ENCODE assay signal across 15 cellular contexts in the genomic region with DNA sequence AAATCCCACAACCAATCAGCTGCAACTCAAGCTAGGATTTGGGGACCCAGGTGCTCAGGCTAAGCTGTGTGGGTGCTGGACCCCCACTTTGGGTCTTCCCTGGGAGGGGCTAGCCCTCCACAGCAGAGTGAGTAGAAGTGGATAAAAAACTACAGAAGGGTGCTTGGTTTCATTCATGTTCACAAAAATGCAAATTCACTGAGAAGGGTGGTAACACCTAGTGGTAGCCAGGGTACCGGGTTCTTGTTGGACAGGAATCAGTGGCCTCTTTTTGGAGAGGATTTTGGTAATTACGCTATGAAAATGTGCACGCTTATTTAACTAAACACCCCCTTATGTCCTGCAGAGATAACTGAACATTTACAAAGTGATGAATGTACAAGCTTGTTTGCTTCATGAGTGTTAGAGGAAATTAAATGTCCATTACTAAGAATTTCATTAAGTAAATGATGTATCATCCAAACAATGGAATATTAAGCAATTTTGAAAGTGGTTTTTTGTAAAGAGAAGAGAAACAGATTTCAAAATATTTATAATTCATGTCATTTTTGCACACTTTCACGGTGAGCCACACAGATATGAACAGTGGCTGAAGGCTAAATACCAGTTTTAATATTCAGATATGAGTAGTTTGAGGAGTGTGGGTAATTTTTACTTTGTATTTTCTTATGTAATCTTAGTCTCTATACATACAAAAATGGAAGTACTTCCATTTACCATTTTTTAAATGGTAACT.
DNase-seq lines count a peak whose midpoint lies in the region; ATAC-seq and TF ChIP-seq lines count a peak whose summit lies in the region.
"Had no signal": no experiment of that assay in that cellular context is flagged by ENCODE, and none has a peak within 500 bp of the region (broad histone marks: within the 10 kb centered on the region; RNA-seq: fewer than 3 reads in every experiment).

No MANE protein-coding gene starts in this region.

- peak overlapping the region; percentile 37 for H3K4me3 ChIP-seq in CD4-positive, CD25-positive, alpha-beta regulatory T cell (ENCODE audit: low read depth, low read length)
- peak overlapping the region; percentile 46 for H3K4me3 ChIP-seq in OCI-LY3 (ENCODE audit: low read length)
- H3K4me3 ChIP-seq: adrenal gland, coronary artery, esophagus squamous epithelium, hepatocyte had no signal

- H3K9ac ChIP-seq in OCI-LY3 (ENCODE audit: low read length) = no peak overlapping the region; the same call in 1 of the 2 replicates

- H3K27me3 Mint-ChIP-seq in CD4-positive, CD25-positive, alpha-beta regulatory T cell = no peaks in the 10 kb centered on the region
- peaks cover 16% of the 10 kb centered on the region for H3K27me3 Mint-ChIP-seq in endothelial cell (ENCODE audit: unreplicated experiment)

- intact Hi-C loops in left colon (cut with DNase I, micrococcal nuclease) = no loop called here

- no peak for ATAC-seq in CD4-positive, CD25-positive, alpha-beta regulatory T cell (ENCODE audit: low read depth in 2 of 2)
- no peak for ATAC-seq in left colon
- ATAC-seq in HG02623 (IDR thresholded peaks at IDR 0.05; ENCODE audit: unreplicated experiment) = no peak
- ATAC-seq: Panc1 had no signal

- no peak for DNase-seq in CD4-positive, CD25-positive, alpha-beta regulatory T cell
- DNase-seq in endothelial cell (ENCODE audit: low spot score) = no peak
- no peak for DNase-seq in left colon
- no peak for DNase-seq in GM10248 (ENCODE audit: extremely low spot score)
- DNase-seq: activated CD4-positive, alpha-beta T cell treated with anti-CD3 and anti-CD28 coated beads, Interleukin-2, amount 50 U/mL, for 1 hour; adrenal gland; esophagus squamous epithelium; NCI-H1092 treated with DMSO at 0.1 percent for 48 hours; NCI-H446 had no signal

- H3K4me3 Mint-ChIP-seq in CD4-positive, CD25-positive, alpha-beta regulatory T cell = peak overlapping the region; percentile 28 to 83 (median 78)
- peak overlapping the region; percentile 70 for H3K4me3 Mint-ChIP-seq in endothelial cell (ENCODE audit: unreplicated experiment)

- peak overlapping the region; percentile 64 for H3K27ac ChIP-seq in CD4-positive, CD25-positive, alpha-beta regulatory T cell (ENCODE audit: insufficient read depth, low read length, poor library complexity, severe bottlenecking)
- peak overlapping the region; percentile 22 for H3K27ac ChIP-seq in OCI-LY3 (ENCODE audit: low read length)
- H3K27ac ChIP-seq: adrenal gland, coronary artery, esophagus squamous epithelium, hepatocyte had no signal

- peaks cover 0 to 2% (median 0%) of the 10 kb centered on the region in 7 donors for H3K9me3 Mint-ChIP-seq in CD4-positive, CD25-positive, alpha-beta regulatory T cell
- no peaks in the 10 kb centered on the region for H3K9me3 Mint-ChIP-seq in endothelial cell (ENCODE audit: unreplicated experiment)

- H3K4me1 Mint-ChIP-seq in CD4-positive, CD25-positive, alpha-beta regulatory T cell = peaks cover 7 to 22% (median 10%) of the 10 kb centered on the region in 4 donors
- peaks cover 25% of the 10 kb centered on the region for H3K4me1 Mint-ChIP-seq in endothelial cell (ENCODE audit: unreplicated experiment)

- peak; percentile 9 for TF ChIP-seq CTCF in GM12873 (IDR thresholded peaks at IDR 0.05; ENCODE audit: insufficient read depth, low read depth, low read length, missing control alignments)
- no peak for TF ChIP-seq CTCF in OCI-LY3 (IDR thresholded peaks at IDR 0.05; ENCODE audit: low read depth, low read length)
- TF ChIP-seq CTCF in endothelial cell (IDR thresholded peaks at IDR 0.05; ENCODE audit: unreplicated experiment) = no peak
- TF ChIP-seq CTCF in GM10248 (IDR thresholded peaks at IDR 0.05; ENCODE audit: control extremely low read depth, extremely low read depth, low read depth, missing control alignments) = no peak

- POLR2A ChIA-PET in GM10248 (lab: Yijun Ruan, JAX) = interaction anchor here (0.6 kb wide), 1 partner anchor 28 kb away, joined by 3 read pairs; no protein-coding TSS in a partner anchor

- H3K79me2 ChIP-seq in OCI-LY3 (ENCODE audit: low read length) = no peaks in the 10 kb centered on the region
- H3K79me2 ChIP-seq: hepatocyte had no signal

- no peaks in the 10 kb centered on the region for H3K27me3 ChIP-seq in CD4-positive, CD25-positive, alpha-beta regulatory T cell (ENCODE audit: control insufficient read depth, insufficient read depth, low read length)
- H3K27me3 ChIP-seq in OCI-LY3 (ENCODE audit: low read depth, low read length) = no peaks in the 10 kb centered on the region
- H3K27me3 ChIP-seq: adrenal gland, esophagus squamous epithelium, hepatocyte had no signal

- peak overlapping the region; percentile 72 to 95 (median 94) for H3K27ac Mint-ChIP-seq in CD4-positive, CD25-positive, alpha-beta regulatory T cell
- peak overlapping the region; percentile 86 for H3K27ac Mint-ChIP-seq in endothelial cell (ENCODE audit: unreplicated experiment)

- CTCF ChIA-PET in GM10248 (lab: Yijun Ruan, JAX) = interaction anchor here (1.5 to 2.3 kb wide), 3 partner anchors 8 to 22 kb away, joined by 3 to 6 read pairs (median 4); no protein-coding TSS in a partner anchor

- no peak overlapping the region for H2AFZ ChIP-seq in OCI-LY3 (ENCODE audit: low read depth, low read length)
- H2AFZ ChIP-seq: hepatocyte had no signal

- peak overlapping the region; percentile 67 for H3K4me2 ChIP-seq in OCI-LY3 (ENCODE audit: low read length)
- H3K4me2 ChIP-seq: hepatocyte had no signal

- H3K36me3 Mint-ChIP-seq in CD4-positive, CD25-positive, alpha-beta regulatory T cell = peaks cover 48% of the 10 kb centered on the region
- peaks cover 47% of the 10 kb centered on the region for H3K36me3 Mint-ChIP-seq in endothelial cell (ENCODE audit: low read depth, unreplicated experiment)

- H3K9me3 ChIP-seq in CD4-positive, CD25-positive, alpha-beta regulatory T cell (ENCODE audit: control insufficient read depth in 2 of 2, low read length in 2 of 2) = no peaks in the 10 kb centered on the region
- no peaks in the 10 kb centered on the region for H3K9me3 ChIP-seq in OCI-LY3 (ENCODE audit: insufficient read depth, low read length)
- H3K9me3 ChIP-seq: adrenal gland, esophagus squamous epithelium had no signal

- peaks cover 11% of the 10 kb centered on the region for H3K4me1 ChIP-seq in CD4-positive, CD25-positive, alpha-beta regulatory T cell (ENCODE audit: control insufficient read depth, insufficient read depth, low read length, poor library complexity, severe bottlenecking)
- peaks cover 50% of the 10 kb centered on the region for H3K4me1 ChIP-seq in OCI-LY3 (ENCODE audit: low read length)
- H3K4me1 ChIP-seq: adrenal gland, esophagus squamous epithelium had no signal

- H3K36me3 ChIP-seq in CD4-positive, CD25-positive, alpha-beta regulatory T cell (ENCODE audit: control insufficient read depth, insufficient read depth, low read length) = peaks cover 58% of the 10 kb centered on the region
- peaks cover 52% of the 10 kb centered on the region for H3K36me3 ChIP-seq in OCI-LY3 (replicated peaks; ENCODE audit: low read depth, low read length)

- peaks cover 47% of the 10 kb centered on the region for H4K20me1 ChIP-seq in OCI-LY3 (ENCODE audit: insufficient read depth, low read length)
